Comparison of ENCODE assay signal across 28 cellular contexts in the genomic region with DNA sequence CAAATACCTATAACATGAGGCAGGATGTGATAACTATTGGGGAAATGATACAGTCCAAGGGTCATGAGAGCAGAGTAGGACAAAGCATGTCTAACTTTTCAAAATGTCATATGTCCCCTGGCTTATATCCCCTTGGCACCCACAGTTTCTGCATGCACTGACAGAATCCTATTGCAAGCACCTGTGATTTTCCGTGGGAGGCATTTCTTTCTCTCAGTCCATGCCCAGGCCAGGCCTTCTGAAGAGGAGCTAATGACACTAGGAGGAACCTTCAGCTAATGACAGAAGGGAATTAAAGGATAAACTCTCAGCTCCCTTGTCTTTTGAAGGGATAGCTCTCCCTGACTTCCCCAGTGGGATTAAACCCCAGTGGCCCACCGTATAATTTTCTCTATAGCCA.
"Had no signal": no experiment of that assay in that cellular context is flagged by ENCODE, and none has a peak within 500 bp of the region (broad histone marks: within the 10 kb centered on the region; RNA-seq: fewer than 3 reads in every experiment).

No MANE protein-coding gene starts in this region.

- FAIRE-seq: islet of Langerhans, kidney had no signal

- H3K4me3 ChIP-seq: left lung, lower lobe of right lung, ovary, right atrium auricular region, skin epidermis, stomach, testis, thyroid gland, transverse colon, upper lobe of left lung, vagina had no signal

- H3K27ac ChIP-seq: left lung, lower lobe of right lung, ovary, right atrium auricular region, skin epidermis, stomach, testis, thyroid gland, transverse colon, upper lobe of left lung, vagina had no signal

- H3K36me3 Mint-ChIP-seq: immature natural killer cell, naive B cell had no signal

- H3K9me3 ChIP-seq: left lung, lower lobe of right lung, ovary, right atrium auricular region, stomach, testis, thyroid gland, transverse colon, upper lobe of left lung, vagina had no signal

- H3K27ac Mint-ChIP-seq: immature natural killer cell; naive B cell; natural killer cell; nephron progenitor cell; progenitor cell of endocrine pancreas; stimulated activated naive B cell treated with anti-CD40 and anti-IgM and Interleukin-4, amounts not matched to agents 10 μg/mL and 1 μg/mL and 100 μg/mL, for 72 hours had no signal

- H3K4me1 ChIP-seq: left lung, lower lobe of right lung, right atrium auricular region, stomach, testis, thyroid gland, transverse colon, upper lobe of left lung, vagina had no signal

- H3K4me3 Mint-ChIP-seq: immature natural killer cell; naive B cell; natural killer cell; nephron progenitor cell; stimulated activated naive B cell treated with anti-CD40 and anti-IgM and Interleukin-4, amounts not matched to agents 10 μg/mL and 1 μg/mL and 100 μg/mL, for 72 hours had no signal

- H3K4me1 Mint-ChIP-seq: immature natural killer cell; naive B cell; natural killer cell; nephron progenitor cell; stimulated activated naive B cell treated with anti-CD40 and anti-IgM and Interleukin-4, amounts not matched to agents 10 μg/mL and 1 μg/mL and 100 μg/mL, for 72 hours had no signal

- H3K36me3 ChIP-seq: left lung, lower lobe of right lung, ovary, right atrium auricular region, stomach, thyroid gland, transverse colon, upper lobe of left lung, vagina had no signal

- H3K27me3 ChIP-seq: left lung, ovary, right atrium auricular region, stomach, testis, thyroid gland, transverse colon, upper lobe of left lung, vagina had no signal

- H3K27me3 Mint-ChIP-seq: progenitor cell of endocrine pancreas; stimulated activated naive B cell treated with anti-CD40 and anti-IgM and Interleukin-4, amounts not matched to agents 10 μg/mL and 1 μg/mL and 100 μg/mL, for 72 hours had no signal

- DNase-seq: hypothalamus; immature natural killer cell; kidney; left colon; left lung; lower lobe of right lung; mammary epithelial cell; mesenchymal stem cell; naive B cell; natural killer cell; nephron progenitor cell; ovary; stimulated activated CD4-positive, alpha-beta T cell treated with anti-CD3 and anti-CD28 coated beads, Interleukin-12 subunit alpha, Interleukin-12 subunit beta, amount 100 ng/mL, for 4 hours; stimulated activated CD4-positive, alpha-beta T cell treated with anti-CD3 and anti-CD28 coated beads, Interleukin-15, amount 100 ng/mL, for 24 hours; stimulated activated CD4-positive, alpha-beta T cell treated with anti-CD3 and anti-CD28 coated beads, Interleukin-2, amount 100 ng/mL, for 24 hours; stimulated activated CD4-positive, alpha-beta T cell treated with anti-CD3 and anti-CD28 coated beads, Interleukin-4, amount 100 ng/mL, for 1 hour; stimulated activated naive B cell treated with anti-CD40 and anti-IgM and Interleukin-4, amounts not matched to agents 10 μg/mL and 1 μg/mL and 100 μg/mL, for 72 hours; stimulated activated naive CD8-positive, alpha-beta T cell treated with anti-CD3 and anti-CD28 coated beads, Interleukin-15, Interleukin-2, amounts not matched to agents 100 U/mL and 50 U/mL, for 24 hours; stomach; testis; thyroid gland; transverse colon had no signal
